Comparison of ENCODE assay signal across 21 cellular contexts in genomic region chr11:19973136-19973635, GRCh38.
A peak's percentile ranks its signal among the peaks of the same experiment; 100 is the strongest.
DNase-seq lines count a peak whose midpoint lies in the region; ATAC-seq, FAIRE-seq and TF ChIP-seq lines count a peak whose summit lies in the region.
"Had no signal": no experiment of that assay in that cellular context is flagged by ENCODE, and none has a peak within 500 bp of the region (broad histone marks: within the 10 kb centered on the region; RNA-seq: fewer than 3 reads in every experiment).

No MANE protein-coding gene starts in this region.

- H3K27ac Mint-ChIP-seq in neural crest cell (ENCODE audit: unreplicated experiment) (peak overlapping the region; percentile 50), type B pancreatic cell (peak overlapping the region; percentile 44)
- H3K27ac Mint-ChIP-seq: CD4-positive, alpha-beta T cell; HFFc6 had no signal

- H3K4me2 ChIP-seq in HepG2 (ENCODE audit: low read depth, low read length), result no peak overlapping the region

- CTCF ChIA-PET in HepG2 (lab: Yijun Ruan, JAX; ENCODE audit: low intra/inter-chr PET ratio, low total read pairs), result no interaction called here

- intact Hi-C loops in HepG2 (cut with micrococcal nuclease; ENCODE audit: unreplicated experiment) (no loop called here), right lobe of liver (cut with DNase I) (no loop called here)

- H3K4me1 Mint-ChIP-seq in neural crest cell (no peaks in the 10 kb centered on the region), type B pancreatic cell (ENCODE audit: unreplicated experiment) (peaks cover 34% of the 10 kb centered on the region)

- H3K9me3 Mint-ChIP-seq in neural crest cell (no peaks in the 10 kb centered on the region), type B pancreatic cell (no peaks in the 10 kb centered on the region)
- H3K9me3 Mint-ChIP-seq: CD4-positive, alpha-beta T cell; HFFc6 had no signal

- 95% methylated on average over 5 of the region's 5 CpGs for WGBS in HepG2 (ENCODE audit: low lambda C conversion rate)
- WGBS in right lobe of liver (ENCODE audit: insufficient coverage, low coverage, low lambda C conversion rate, missing lambda C conversion rate), result 100% methylated on average over 1 of the region's 5 CpGs

- no peak for TF ChIP-seq POLR2A in HepG2 (IDR thresholded peaks at IDR 0.05; ENCODE audit: insufficient read depth in 1 of 2, low read depth in 2 of 2, low read length in 2 of 2)
- no peak for TF ChIP-seq POLR2A in right lobe of liver (IDR thresholded peaks at IDR 0.05)

- H3K27me3 Mint-ChIP-seq in neural crest cell (ENCODE audit: low read depth), result no peaks in the 10 kb centered on the region
- no peaks in the 10 kb centered on the region for H3K27me3 Mint-ChIP-seq in type B pancreatic cell

- no TSS peak for BruUV-seq in HepG2 (replicated peaks; lab: Mats Ljungman, UMichigan)

- H3K27me3 ChIP-seq in HepG2 (ENCODE audit: control insufficient read depth in 1 of 2, insufficient read depth in 2 of 2, low read length in 2 of 2), result no peaks in the 10 kb centered on the region
- no peaks in the 10 kb centered on the region for H3K27me3 ChIP-seq in right lobe of liver
- H3K27me3 ChIP-seq in WERI-Rb-1 (ENCODE audit: insufficient read depth, low read depth, severe bottlenecking), result no peaks in the 10 kb centered on the region

- no peaks in the 10 kb centered on the region for H3K9me3 ChIP-seq in HepG2 (ENCODE audit: low read length)
- H3K9me3 ChIP-seq in right lobe of liver, result no peaks in the 10 kb centered on the region
- peaks cover 2% of the 10 kb centered on the region for H3K9me3 ChIP-seq in WERI-Rb-1 (ENCODE audit: severe bottlenecking)

- H3K79me2 ChIP-seq in HepG2 (ENCODE audit: insufficient read depth, low read length), result peaks cover 13% of the 10 kb centered on the region

- H3K4me1 ChIP-seq in HepG2 (ENCODE audit: insufficient read depth, low read length), result peaks cover 57% of the 10 kb centered on the region
- peaks cover 0 to 13% (median 6%) of the 10 kb centered on the region in 4 donors for H3K4me1 ChIP-seq in right lobe of liver

- ATAC-seq in HepG2 (no peak), right lobe of liver (no peak), HG03280 (IDR thresholded peaks at IDR 0.05; ENCODE audit: unreplicated experiment) (no peak), GM19463 (IDR thresholded peaks at IDR 0.05; ENCODE audit: unreplicated experiment) (no peak)
- ATAC-seq: HCT116 had no signal

- no peaks in the 10 kb centered on the region for H4K20me1 ChIP-seq in HepG2 (ENCODE audit: insufficient read depth, low read length)

- TF ChIP-seq CTCF in HepG2 (CRISPR knock-in tag; IDR thresholded peaks at IDR 0.05) (no peak), right lobe of liver (IDR thresholded peaks at IDR 0.05) (no peak), WERI-Rb-1 (IDR thresholded peaks at IDR 0.05; ENCODE audit: low read depth, low read length) (no peak), neural crest cell (conservative IDR thresholded peaks at IDR 0.05) (no peak), type B pancreatic cell (conservative IDR thresholded peaks at IDR 0.05) (no peak)

- H3K4me3 Mint-ChIP-seq in neural crest cell (no peak overlapping the region), type B pancreatic cell (no peak overlapping the region)
- H3K4me3 Mint-ChIP-seq: CD4-positive, alpha-beta T cell; HFFc6 had no signal

- H2AFZ ChIP-seq in HepG2 (ENCODE audit: low read length), result no peak overlapping the region

- in situ Hi-C loops in HepG2 (cut with HindIII; ENCODE audit: extremely low pct_ligation_motif_present, low pct_unique_long_range_greater_than_20kb), result no loop called here

- DNase-seq in HepG2 (ENCODE audit: low spot score) (no peak), right lobe of liver (no peak), WERI-Rb-1 (no peak), neural crest cell (ENCODE audit: low read depth, low spot score) (no peak), type B pancreatic cell (ENCODE audit: extremely low spot score, unreplicated experiment) (no peak), hippocampal formation (lab: John Stamatoyannopoulos, UW) (no peak)
- DNase-seq: AML-193; CD4-positive, alpha-beta T cell; DMS153; DMS79; GDM1; GOT3; H7; HFFc6 had no signal

- H3K9ac ChIP-seq in HepG2 (ENCODE audit: insufficient read depth, low read depth, low read length), result no peak overlapping the region

- TF ChIP-seq RAD21 in HepG2 (CRISPR knock-in tag; IDR thresholded peaks at IDR 0.05), result no peak

- no peaks in the 10 kb centered on the region for H3K36me3 ChIP-seq in HepG2 (replicated peaks in 1 of 2; ENCODE audit: control insufficient read depth in 1 of 2, insufficient read depth in 2 of 2, low read length in 2 of 2)
- H3K36me3 ChIP-seq in right lobe of liver, result no peaks in the 10 kb centered on the region
- no peaks in the 10 kb centered on the region for H3K36me3 ChIP-seq in WERI-Rb-1

- FAIRE-seq in HepG2 (lab: Jason Lieb, UNC), result no peak
- FAIRE-seq: A204.1, GM12892, GM18507 had no signal

- H3K36me3 Mint-ChIP-seq in neural crest cell (ENCODE audit: low read depth) (no peaks in the 10 kb centered on the region), type B pancreatic cell (peaks cover 17% of the 10 kb centered on the region)

- H3K27ac ChIP-seq in HepG2 (ENCODE audit: extremely low read length, insufficient read depth, low read length) (no peak overlapping the region), right lobe of liver (no peak overlapping the region), WERI-Rb-1 (peak overlapping the region; percentile 43)
- H3K27ac ChIP-seq: C4-2B had no signal

- POLR2A ChIA-PET in HepG2 (lab: Yijun Ruan, JAX), result interaction anchor here (1.3 kb wide), 1 partner anchor 29 kb away, joined by 4 read pairs; no protein-coding TSS in a partner anchor

- no peak for TF ChIP-seq EP300 in HepG2 (IDR thresholded peaks at IDR 0.05; ENCODE audit: low read depth in 2 of 2, low read length in 2 of 2)
- TF ChIP-seq EP300 in HepG2 (CRISPR knock-in tag; IDR thresholded peaks at IDR 0.05; ENCODE audit: borderline replicate concordance), result no peak

- H3K4me3 ChIP-seq in HepG2 (replicated peaks in 1 of 3; ENCODE audit: insufficient read depth in 1 of 3, low read depth in 2 of 3, low read length in 3 of 3), result no peak overlapping the region
- no peak overlapping the region for H3K4me3 ChIP-seq in right lobe of liver
- H3K4me3 ChIP-seq in WERI-Rb-1 (ENCODE audit: low read depth, low read length), result no peak overlapping the region

TF ChIP-seq in HepG2, 621 proteins besides CTCF, POLR2A, EP300 and RAD21:
- no peak for TF ChIP-seq ZNF20 (CRISPR knock-in tag; IDR thresholded peaks at IDR 0.05)
- TF ChIP-seq ZNF570 (CRISPR knock-in tag; IDR thresholded peaks at IDR 0.05; ENCODE audit: borderline replicate concordance), result no peak
- TF ChIP-seq HDAC1 (CRISPR knock-in tag; IDR thresholded peaks at IDR 0.05), result no peak
- TF ChIP-seq ZNF354B (CRISPR knock-in tag; IDR thresholded peaks at IDR 0.05), result no peak
- TF ChIP-seq MAFF (IDR thresholded peaks at IDR 0.05; ENCODE audit: low read depth, low read length), result peak; percentile 44; the same call in 1 of the 2 replicates
- TF ChIP-seq KLF9 (CRISPR knock-in tag; IDR thresholded peaks at IDR 0.05; ENCODE audit: low read depth), result no peak
- no peak for TF ChIP-seq ZBTB14 (CRISPR knock-in tag; IDR thresholded peaks at IDR 0.05)
- no peak for TF ChIP-seq SIN3A (IDR thresholded peaks at IDR 0.05; ENCODE audit: borderline replicate concordance, low read depth, low read length)
- TF ChIP-seq MAFK (conservative IDR thresholded peaks at IDR 0.05 in 1 of 2, IDR thresholded peaks at IDR 0.05 in 1 of 2; ENCODE audit: low read length in 2 of 2), result peak; percentile 44 to 47; a peak in 2 of 4 replicates
- no peak for TF ChIP-seq NFATC3 (CRISPR knock-in tag; IDR thresholded peaks at IDR 0.05)
